In the genomic region with DNA sequence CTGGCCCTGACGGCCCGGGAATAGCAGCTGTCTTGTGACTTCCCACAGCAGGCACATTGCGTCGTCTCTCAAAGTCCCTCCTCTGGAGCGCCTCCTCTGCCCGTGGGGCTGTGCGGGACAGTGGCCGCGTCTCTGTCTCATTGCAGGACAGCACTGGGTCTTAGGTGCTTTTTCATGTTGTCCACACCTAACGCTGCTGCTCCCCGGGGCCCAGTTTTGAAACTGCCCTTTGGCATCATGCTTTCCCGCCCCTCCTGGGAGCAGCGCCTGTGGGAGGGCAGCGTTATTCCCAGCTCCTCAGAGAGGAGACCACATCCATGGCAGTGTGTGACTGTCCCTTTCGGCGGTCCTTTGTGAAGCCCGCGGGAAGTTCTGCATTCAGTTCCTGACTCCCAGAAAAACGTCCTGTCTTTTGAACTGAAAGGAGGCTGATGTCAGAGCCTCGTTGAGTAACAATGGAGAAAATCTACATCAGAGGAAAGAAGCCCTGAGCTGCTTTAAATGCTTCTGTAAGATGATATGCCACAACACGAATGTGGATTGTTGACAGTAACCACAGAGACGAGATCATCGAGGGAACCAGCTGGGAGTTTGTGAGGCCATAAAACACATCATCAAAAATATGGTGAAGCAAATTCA, we compare ENCODE assay signal across 8 cellular contexts.
DNase-seq lines count a peak whose midpoint lies in the region; ATAC-seq and TF ChIP-seq lines count a peak whose summit lies in the region.

No MANE protein-coding gene starts in this region.

- H2BK12ac ChIP-seq in neuronal stem cell (ENCODE audit: low read length) = peak overlapping the region; percentile 8

- H3K4ac ChIP-seq in neuronal stem cell (ENCODE audit: low read length) = no peak overlapping the region

- no peak overlapping the region for H3K23ac ChIP-seq in neuronal stem cell (ENCODE audit: low read depth, low read length, poor library complexity)

- no peak for ATAC-seq in HG02840 (IDR thresholded peaks at IDR 0.05; ENCODE audit: low FRiP score, unreplicated experiment)
- ATAC-seq in GM21423 (IDR thresholded peaks at IDR 0.05; ENCODE audit: unreplicated experiment) = no peak
- no peak for ATAC-seq in HG03175 (IDR thresholded peaks at IDR 0.05; ENCODE audit: unreplicated experiment)

- no peak for TF ChIP-seq CTCF in fibroblast of pulmonary artery (IDR thresholded peaks at IDR 0.05; ENCODE audit: low read length, missing control alignments)

- no peaks in the 10 kb centered on the region for H3K36me3 ChIP-seq in neuronal stem cell (replicated peaks in 1 of 2; ENCODE audit: control insufficient read depth in 2 of 2, insufficient read depth in 2 of 2, low read length in 2 of 2)

- no CpG with 5 or more reads among the region's 23 CpGs for WGBS in neuronal stem cell (ENCODE audit: extremely low coverage in 2 of 2, insufficient read length in 2 of 2, insufficient replicate concordance in 1 of 2), 2 donors

- H2BK15ac ChIP-seq in neuronal stem cell (ENCODE audit: low read length) = no peak overlapping the region

- no peak overlapping the region for H3K14ac ChIP-seq in neuronal stem cell (ENCODE audit: low read length)

- peak; percentile 84 for DNase-seq in H4 (ENCODE audit: low spot score)
- DNase-seq in NCI-H748 treated with DMSO at 0.1 percent for 48 hours (lab: John Stamatoyannopoulos, UW) = peak; percentile 86
- DNase-seq in fibroblast of pulmonary artery (ENCODE audit: low read depth) = peak; percentile 55
- DNase-seq in neuronal stem cell (ENCODE audit: low spot score) = peak; percentile 24
- DNase-seq in NCI-H2227 treated with DMSO at 0.1 percent for 48 hours (lab: John Stamatoyannopoulos, UW) = no peak

- no peak overlapping the region for H3K9ac ChIP-seq in neuronal stem cell (ENCODE audit: low read depth, low read length, poor library complexity)

- H3K4me2 ChIP-seq in neuronal stem cell (ENCODE audit: insufficient read depth, low read length, poor library complexity, severe bottlenecking) = peak overlapping the region; percentile 34

- peaks cover 0 to 3% (median 0%) of the 10 kb centered on the region in 3 experiments for H3K27me3 ChIP-seq in neuronal stem cell (ENCODE audit: control insufficient read depth in 3 of 3, insufficient read depth in 3 of 3, low read depth in 1 of 3, low read length in 3 of 3)

- H4K8ac ChIP-seq in neuronal stem cell (ENCODE audit: low read depth, low read length) = no peak overlapping the region

- no peak overlapping the region for H2BK5ac ChIP-seq in neuronal stem cell (ENCODE audit: low read length)

- H3K9me3 ChIP-seq in neuronal stem cell (replicated peaks in 1 of 2; ENCODE audit: control insufficient read depth in 2 of 2, insufficient read depth in 1 of 2, low read depth in 1 of 2, low read length in 2 of 2) = peaks cover 4 to 11% of the 10 kb centered on the region in 2 donors

- H4K91ac ChIP-seq in neuronal stem cell (ENCODE audit: low read depth, low read length, poor library complexity) = no peak overlapping the region

- no peak overlapping the region for H2AK5ac ChIP-seq in neuronal stem cell (ENCODE audit: low read depth, low read length)

- peak overlapping the region; percentile 92 for H2AFZ ChIP-seq in neuronal stem cell (ENCODE audit: low read length)

- H3K4me3 ChIP-seq in fibroblast of pulmonary artery (replicated peaks; ENCODE audit: low read depth, low read length) = no peak overlapping the region
- peak overlapping the region in 1 of 2 donors; percentile 16 for H3K4me3 ChIP-seq in neuronal stem cell (ENCODE audit: low read length in 2 of 2)

- H3K4me1 ChIP-seq in neuronal stem cell (ENCODE audit: control insufficient read depth in 2 of 2, insufficient read depth in 1 of 2, low read depth in 1 of 2, low read length in 2 of 2) = peaks cover 7 to 8% of the 10 kb centered on the region in 2 donors

- H3K18ac ChIP-seq in neuronal stem cell (ENCODE audit: low read length) = peak overlapping the region; percentile 76

- H3K27ac ChIP-seq in neuronal stem cell (replicated peaks; ENCODE audit: low read length) = no peak overlapping the region

- H3K79me1 ChIP-seq in neuronal stem cell (ENCODE audit: low read depth, low read length) = no peaks in the 10 kb centered on the region

- H2BK120ac ChIP-seq in neuronal stem cell (ENCODE audit: low read depth, low read length) = no peak overlapping the region
